In the genomic region with DNA sequence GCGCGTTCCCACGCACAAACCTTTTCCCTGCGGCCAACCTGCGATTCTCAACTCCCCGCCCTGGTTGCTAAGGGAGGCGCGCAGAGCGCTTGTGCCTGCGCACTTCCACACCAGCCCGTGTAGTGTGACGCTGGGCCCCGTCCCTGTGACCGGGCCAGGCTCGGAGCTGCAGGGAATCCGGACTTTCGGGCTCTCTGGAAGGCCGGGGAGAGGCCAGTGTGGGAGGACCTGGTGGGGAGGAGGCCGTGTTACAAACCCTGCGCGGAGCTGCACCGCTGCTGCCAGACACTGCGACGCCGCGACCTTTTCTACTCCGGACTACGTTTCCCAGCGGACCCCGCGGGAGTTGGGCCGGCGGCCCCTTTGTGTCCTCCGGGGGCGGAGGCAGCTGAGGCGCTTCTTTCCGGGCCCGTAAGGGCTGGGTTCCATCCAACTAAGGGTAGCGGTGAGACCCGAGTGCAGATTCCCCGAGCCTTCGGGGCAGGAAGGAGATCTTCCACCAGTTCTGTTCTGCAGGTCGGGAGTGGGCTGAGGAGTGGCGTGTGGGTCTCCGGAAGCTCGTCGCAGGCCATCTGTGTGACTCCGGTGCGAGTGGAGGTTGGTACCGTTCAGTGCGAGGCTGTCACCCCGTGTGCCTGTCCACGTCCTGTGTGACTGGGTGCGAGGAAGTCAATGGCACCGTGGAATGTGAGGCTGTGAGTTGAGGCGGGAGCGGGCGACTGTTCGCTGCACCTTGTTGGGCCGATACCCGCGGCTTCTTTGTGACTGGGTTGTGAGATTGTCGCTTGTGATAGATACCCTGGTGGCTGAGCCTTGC, we compare ENCODE assay signal across 1 cellular context.
A peak's percentile ranks its signal among the peaks of the same experiment; 100 is the strongest.
TF ChIP-seq lines count a peak whose summit lies in the region.

A gene (plus strand): TSS at position 396 of the 817 bp plus-strand sequence. CDS start 999 bp downstream, outside the sequence.

TF ChIP-seq in GM12878, 131 proteins besides CTCF, POLR2A, EP300 and RAD21 (continued from another document):
- TF ChIP-seq, protein P1, sequence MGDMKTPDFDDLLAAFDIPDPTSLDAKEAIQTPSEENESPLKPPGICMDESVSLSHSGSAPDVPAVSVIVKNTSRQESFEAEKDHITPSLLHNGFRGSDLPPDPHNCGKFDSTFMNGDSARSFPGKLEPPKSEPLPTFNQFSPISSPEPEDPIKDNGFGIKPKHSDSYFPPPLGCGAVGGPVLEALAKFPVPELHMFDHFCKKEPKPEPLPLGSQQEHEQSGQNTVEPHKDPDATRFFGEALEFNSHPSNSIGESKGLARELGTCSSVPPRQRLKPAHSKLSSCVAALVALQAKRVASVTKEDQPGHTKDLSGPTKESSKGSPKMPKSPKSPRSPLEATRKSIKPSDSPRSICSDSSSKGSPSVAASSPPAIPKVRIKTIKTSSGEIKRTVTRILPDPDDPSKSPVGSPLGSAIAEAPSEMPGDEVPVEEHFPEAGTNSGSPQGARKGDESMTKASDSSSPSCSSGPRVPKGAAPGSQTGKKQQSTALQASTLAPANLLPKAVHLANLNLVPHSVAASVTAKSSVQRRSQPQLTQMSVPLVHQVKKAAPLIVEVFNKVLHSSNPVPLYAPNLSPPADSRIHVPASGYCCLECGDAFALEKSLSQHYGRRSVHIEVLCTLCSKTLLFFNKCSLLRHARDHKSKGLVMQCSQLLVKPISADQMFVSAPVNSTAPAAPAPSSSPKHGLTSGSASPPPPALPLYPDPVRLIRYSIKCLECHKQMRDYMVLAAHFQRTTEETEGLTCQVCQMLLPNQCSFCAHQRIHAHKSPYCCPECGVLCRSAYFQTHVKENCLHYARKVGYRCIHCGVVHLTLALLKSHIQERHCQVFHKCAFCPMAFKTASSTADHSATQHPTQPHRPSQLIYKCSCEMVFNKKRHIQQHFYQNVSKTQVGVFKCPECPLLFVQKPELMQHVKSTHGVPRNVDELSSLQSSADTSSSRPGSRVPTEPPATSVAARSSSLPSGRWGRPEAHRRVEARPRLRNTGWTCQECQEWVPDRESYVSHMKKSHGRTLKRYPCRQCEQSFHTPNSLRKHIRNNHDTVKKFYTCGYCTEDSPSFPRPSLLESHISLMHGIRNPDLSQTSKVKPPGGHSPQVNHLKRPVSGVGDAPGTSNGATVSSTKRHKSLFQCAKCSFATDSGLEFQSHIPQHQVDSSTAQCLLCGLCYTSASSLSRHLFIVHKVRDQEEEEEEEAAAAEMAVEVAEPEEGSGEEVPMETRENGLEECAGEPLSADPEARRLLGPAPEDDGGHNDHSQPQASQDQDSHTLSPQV (IDR thresholded peaks at IDR 0.05): no peak
- TF ChIP-seq, protein P2, sequence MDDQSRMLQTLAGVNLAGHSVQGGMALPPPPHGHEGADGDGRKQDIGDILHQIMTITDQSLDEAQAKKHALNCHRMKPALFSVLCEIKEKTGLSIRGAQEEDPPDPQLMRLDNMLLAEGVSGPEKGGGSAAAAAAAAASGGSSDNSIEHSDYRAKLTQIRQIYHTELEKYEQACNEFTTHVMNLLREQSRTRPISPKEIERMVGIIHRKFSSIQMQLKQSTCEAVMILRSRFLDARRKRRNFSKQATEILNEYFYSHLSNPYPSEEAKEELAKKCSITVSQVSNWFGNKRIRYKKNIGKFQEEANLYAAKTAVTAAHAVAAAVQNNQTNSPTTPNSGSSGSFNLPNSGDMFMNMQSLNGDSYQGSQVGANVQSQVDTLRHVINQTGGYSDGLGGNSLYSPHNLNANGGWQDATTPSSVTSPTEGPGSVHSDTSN (IDR thresholded peaks at IDR 0.05; ENCODE audit: insufficient replicate concordance, low read depth, low read length): no peak
- TF ChIP-seq, protein P3, sequence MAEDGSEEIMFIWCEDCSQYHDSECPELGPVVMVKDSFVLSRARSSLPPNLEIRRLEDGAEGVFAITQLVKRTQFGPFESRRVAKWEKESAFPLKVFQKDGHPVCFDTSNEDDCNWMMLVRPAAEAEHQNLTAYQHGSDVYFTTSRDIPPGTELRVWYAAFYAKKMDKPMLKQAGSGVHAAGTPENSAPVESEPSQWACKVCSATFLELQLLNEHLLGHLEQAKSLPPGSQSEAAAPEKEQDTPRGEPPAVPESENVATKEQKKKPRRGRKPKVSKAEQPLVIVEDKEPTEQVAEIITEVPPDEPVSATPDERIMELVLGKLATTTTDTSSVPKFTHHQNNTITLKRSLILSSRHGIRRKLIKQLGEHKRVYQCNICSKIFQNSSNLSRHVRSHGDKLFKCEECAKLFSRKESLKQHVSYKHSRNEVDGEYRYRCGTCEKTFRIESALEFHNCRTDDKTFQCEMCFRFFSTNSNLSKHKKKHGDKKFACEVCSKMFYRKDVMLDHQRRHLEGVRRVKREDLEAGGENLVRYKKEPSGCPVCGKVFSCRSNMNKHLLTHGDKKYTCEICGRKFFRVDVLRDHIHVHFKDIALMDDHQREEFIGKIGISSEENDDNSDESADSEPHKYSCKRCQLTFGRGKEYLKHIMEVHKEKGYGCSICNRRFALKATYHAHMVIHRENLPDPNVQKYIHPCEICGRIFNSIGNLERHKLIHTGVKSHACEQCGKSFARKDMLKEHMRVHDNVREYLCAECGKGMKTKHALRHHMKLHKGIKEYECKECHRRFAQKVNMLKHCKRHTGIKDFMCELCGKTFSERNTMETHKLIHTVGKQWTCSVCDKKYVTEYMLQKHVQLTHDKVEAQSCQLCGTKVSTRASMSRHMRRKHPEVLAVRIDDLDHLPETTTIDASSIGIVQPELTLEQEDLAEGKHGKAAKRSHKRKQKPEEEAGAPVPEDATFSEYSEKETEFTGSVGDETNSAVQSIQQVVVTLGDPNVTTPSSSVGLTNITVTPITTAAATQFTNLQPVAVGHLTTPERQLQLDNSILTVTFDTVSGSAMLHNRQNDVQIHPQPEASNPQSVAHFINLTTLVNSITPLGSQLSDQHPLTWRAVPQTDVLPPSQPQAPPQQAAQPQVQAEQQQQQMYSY (CRISPR knock-in tag; IDR thresholded peaks at IDR 0.05): no peak
- no peak for TF ChIP-seq MEF2A (IDR thresholded peaks at IDR 0.05; ENCODE audit: insufficient read depth, low read depth, low read length)
- no peak for TF ChIP-seq KAT2A (conservative IDR thresholded peaks at IDR 0.05; ENCODE audit: control insufficient read depth, low read depth, low read length)
- no peak for TF ChIP-seq ZNF622 (IDR thresholded peaks at IDR 0.05)
- peak in 1 of 2 experiments; percentile 9; a peak in 1 of 4 replicates for TF ChIP-seq IKZF2 (IDR thresholded peaks at IDR 0.05)
- TF ChIP-seq NFXL1 (IDR thresholded peaks at IDR 0.05; ENCODE audit: borderline replicate concordance): no peak
- no peak for TF ChIP-seq RBBP5 (conservative IDR thresholded peaks at IDR 0.05)
- TF ChIP-seq SMAD5 (IDR thresholded peaks at IDR 0.05; ENCODE audit: low read depth): no peak
- TF ChIP-seq ZNF274 (IDR thresholded peaks at IDR 0.05; ENCODE audit: insufficient read depth, insufficient read length): no peak
- TF ChIP-seq YY1 (IDR thresholded peaks at IDR 0.05; ENCODE audit: low read depth, low read length): peak; percentile 81
- TF ChIP-seq TAF1 (IDR thresholded peaks at IDR 0.05; ENCODE audit: borderline replicate concordance, low read depth, low read length): peak; percentile 42
- TF ChIP-seq, protein P4, sequence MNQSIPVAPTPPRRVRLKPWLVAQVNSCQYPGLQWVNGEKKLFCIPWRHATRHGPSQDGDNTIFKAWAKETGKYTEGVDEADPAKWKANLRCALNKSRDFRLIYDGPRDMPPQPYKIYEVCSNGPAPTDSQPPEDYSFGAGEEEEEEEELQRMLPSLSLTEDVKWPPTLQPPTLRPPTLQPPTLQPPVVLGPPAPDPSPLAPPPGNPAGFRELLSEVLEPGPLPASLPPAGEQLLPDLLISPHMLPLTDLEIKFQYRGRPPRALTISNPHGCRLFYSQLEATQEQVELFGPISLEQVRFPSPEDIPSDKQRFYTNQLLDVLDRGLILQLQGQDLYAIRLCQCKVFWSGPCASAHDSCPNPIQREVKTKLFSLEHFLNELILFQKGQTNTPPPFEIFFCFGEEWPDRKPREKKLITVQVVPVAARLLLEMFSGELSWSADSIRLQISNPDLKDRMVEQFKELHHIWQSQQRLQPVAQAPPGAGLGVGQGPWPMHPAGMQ (IDR thresholded peaks at IDR 0.05; ENCODE audit: borderline replicate concordance): no peak
- no peak for TF ChIP-seq PAX8 (IDR thresholded peaks at IDR 0.05)
- TF ChIP-seq ZSCAN29 (IDR thresholded peaks at IDR 0.05): 0 out of 2 replicates have a peak, but pooled peaks have one; percentile 35
